16 cellular contexts compared by ENCODE assay signal in genomic region chr17:61946359-61946758, GRCh38. TPM values are rescaled to one million over a fixed set of nuclear protein-coding genes. Genes with fewer than 3 reads are reported as not detected.
DNase-seq lines count a peak whose midpoint lies in the region; ATAC-seq and TF ChIP-seq lines count a peak whose summit lies in the region.
"Had no signal": no experiment of that assay in that cellular context is flagged by ENCODE, and none has a peak within 500 bp of the region (broad histone marks: within the 10 kb centered on the region; RNA-seq: fewer than 3 reads in every experiment).

No MANE protein-coding gene starts in this region.

- peaks cover 8% of the 10 kb centered on the region for H3K4me1 Mint-ChIP-seq in activated CD8-positive, alpha-beta T cell treated with anti-CD3 and anti-CD28 coated beads for 36 hours (ENCODE audit: low read depth)
- no peaks in the 10 kb centered on the region for H3K4me1 Mint-ChIP-seq in activated CD8-positive, alpha-beta T cell treated with anti-CD3 and anti-CD28 coated beads, Interleukin-2, amount 10 ng/mL, durations not matched to agents 7 days and 5 days (ENCODE audit: low read depth)
- peaks cover 3% of the 10 kb centered on the region for H3K4me1 Mint-ChIP-seq in activated naive CD8-positive, alpha-beta T cell treated with anti-CD3 and anti-CD28 coated beads, Interleukin-2, amount 10 ng/mL, durations not matched to agents 7 days and 5 days
- no peaks in the 10 kb centered on the region for H3K4me1 Mint-ChIP-seq in activated naive CD8-positive, alpha-beta T cell treated with anti-CD3 and anti-CD28 coated beads, Interleukin-2, amount 50 U/mL, for 24 hours
- peaks cover 3% of the 10 kb centered on the region for H3K4me1 Mint-ChIP-seq in activated CD4-positive, alpha-beta memory T cell treated with anti-CD3 and anti-CD28 coated beads for 36 hours (ENCODE audit: low read depth)
- H3K4me1 Mint-ChIP-seq: B cell, GM23338 had no signal

- H3K27ac Mint-ChIP-seq in activated CD8-positive, alpha-beta T cell treated with anti-CD3 and anti-CD28 coated beads for 36 hours = peak overlapping the region; percentile 25
- H3K27ac Mint-ChIP-seq in activated CD8-positive, alpha-beta T cell treated with anti-CD3 and anti-CD28 coated beads, Interleukin-2, amount 10 ng/mL, durations not matched to agents 7 days and 5 days = no peak overlapping the region
- peak overlapping the region; percentile 13 for H3K27ac Mint-ChIP-seq in activated naive CD8-positive, alpha-beta T cell treated with anti-CD3 and anti-CD28 coated beads, Interleukin-2, amount 10 ng/mL, durations not matched to agents 7 days and 5 days
- no peak overlapping the region for H3K27ac Mint-ChIP-seq in activated naive CD8-positive, alpha-beta T cell treated with anti-CD3 and anti-CD28 coated beads, Interleukin-2, amount 50 U/mL, for 24 hours
- no peak overlapping the region for H3K27ac Mint-ChIP-seq in activated CD4-positive, alpha-beta memory T cell treated with anti-CD3 and anti-CD28 coated beads for 36 hours
- H3K27ac Mint-ChIP-seq: B cell, GM23338 had no signal

- no peaks in the 10 kb centered on the region for H3K9me3 Mint-ChIP-seq in activated CD8-positive, alpha-beta T cell treated with anti-CD3 and anti-CD28 coated beads for 36 hours
- H3K9me3 Mint-ChIP-seq in activated CD8-positive, alpha-beta T cell treated with anti-CD3 and anti-CD28 coated beads, Interleukin-2, amount 10 ng/mL, durations not matched to agents 7 days and 5 days (ENCODE audit: insufficient read depth) = no peaks in the 10 kb centered on the region
- H3K9me3 Mint-ChIP-seq in activated naive CD8-positive, alpha-beta T cell treated with anti-CD3 and anti-CD28 coated beads, Interleukin-2, amount 10 ng/mL, durations not matched to agents 7 days and 5 days = no peaks in the 10 kb centered on the region
- H3K9me3 Mint-ChIP-seq in activated naive CD8-positive, alpha-beta T cell treated with anti-CD3 and anti-CD28 coated beads, Interleukin-2, amount 50 U/mL, for 24 hours = no peaks in the 10 kb centered on the region
- no peaks in the 10 kb centered on the region for H3K9me3 Mint-ChIP-seq in activated CD4-positive, alpha-beta memory T cell treated with anti-CD3 and anti-CD28 coated beads for 36 hours
- H3K9me3 Mint-ChIP-seq: CD8-positive, alpha-beta T cell; GM23338 had no signal

- no peak for ATAC-seq in activated CD8-positive, alpha-beta T cell treated with anti-CD3 and anti-CD28 coated beads for 36 hours
- ATAC-seq in activated CD8-positive, alpha-beta T cell treated with anti-CD3 and anti-CD28 coated beads, Interleukin-2, amount 10 ng/mL, durations not matched to agents 7 days and 5 days = no peak
- no peak for ATAC-seq in activated naive CD8-positive, alpha-beta T cell treated with anti-CD3 and anti-CD28 coated beads, Interleukin-2, amount 10 ng/mL, durations not matched to agents 7 days and 5 days (ENCODE audit: low read depth)
- ATAC-seq in activated naive CD8-positive, alpha-beta T cell treated with anti-CD3 and anti-CD28 coated beads, Interleukin-2, amount 50 U/mL, for 24 hours = no peak
- ATAC-seq in left lobe of liver = peak; percentile 95
- ATAC-seq: CD8-positive, alpha-beta T cell; GM23338 had no signal

- intact Hi-C loops in activated CD8-positive, alpha-beta T cell treated with anti-CD3 and anti-CD28 coated beads for 36 hours (cut with micrococcal nuclease) = no loop called here
- intact Hi-C loops in activated CD4-positive, alpha-beta memory T cell treated with anti-CD3 and anti-CD28 coated beads for 36 hours (cut with micrococcal nuclease) = no loop called here

- peaks cover 14% of the 10 kb centered on the region for H3K36me3 Mint-ChIP-seq in activated CD8-positive, alpha-beta T cell treated with anti-CD3 and anti-CD28 coated beads for 36 hours (ENCODE audit: low read depth)
- H3K36me3 Mint-ChIP-seq in activated CD8-positive, alpha-beta T cell treated with anti-CD3 and anti-CD28 coated beads, Interleukin-2, amount 10 ng/mL, durations not matched to agents 7 days and 5 days (ENCODE audit: low read depth) = peaks cover 31% of the 10 kb centered on the region
- H3K36me3 Mint-ChIP-seq in activated naive CD8-positive, alpha-beta T cell treated with anti-CD3 and anti-CD28 coated beads, Interleukin-2, amount 10 ng/mL, durations not matched to agents 7 days and 5 days = peaks cover 9% of the 10 kb centered on the region
- H3K36me3 Mint-ChIP-seq in activated naive CD8-positive, alpha-beta T cell treated with anti-CD3 and anti-CD28 coated beads, Interleukin-2, amount 50 U/mL, for 24 hours (ENCODE audit: low read depth) = peaks cover 19% of the 10 kb centered on the region
- H3K36me3 Mint-ChIP-seq in activated CD4-positive, alpha-beta memory T cell treated with anti-CD3 and anti-CD28 coated beads for 36 hours = peaks cover 17% of the 10 kb centered on the region

- no peak for DNase-seq in activated CD8-positive, alpha-beta T cell treated with anti-CD3 and anti-CD28 coated beads for 36 hours
- DNase-seq in activated CD8-positive, alpha-beta T cell treated with anti-CD3 and anti-CD28 coated beads, Interleukin-2, amount 10 ng/mL, durations not matched to agents 7 days and 5 days = no peak
- DNase-seq in activated naive CD8-positive, alpha-beta T cell treated with anti-CD3 and anti-CD28 coated beads, Interleukin-2, amount 10 ng/mL, durations not matched to agents 7 days and 5 days = no peak
- no peak for DNase-seq in activated naive CD8-positive, alpha-beta T cell treated with anti-CD3 and anti-CD28 coated beads, Interleukin-2, amount 50 U/mL, for 24 hours
- DNase-seq in left lobe of liver (ENCODE audit: low spot score) (peak; percentile 54), ACHN (no peak)
- no peak for DNase-seq in activated CD4-positive, alpha-beta memory T cell treated with anti-CD3 and anti-CD28 coated beads for 36 hours
- DNase-seq: CD8-positive, alpha-beta T cell; COR-L47; DMS153; DMS79 treated with DMSO at 0.1 percent for 48 hours; EL; H7 had no signal

- no peak for TF ChIP-seq CTCF in activated CD8-positive, alpha-beta T cell treated with anti-CD3 and anti-CD28 coated beads for 36 hours (IDR thresholded peaks at IDR 0.05)
- peak; percentile 23; the same call in 1 of the 2 replicates for TF ChIP-seq CTCF in LNCAP (IDR thresholded peaks at IDR 0.05)

- H3K27me3 Mint-ChIP-seq in activated CD8-positive, alpha-beta T cell treated with anti-CD3 and anti-CD28 coated beads for 36 hours = no peaks in the 10 kb centered on the region
- H3K27me3 Mint-ChIP-seq in activated CD8-positive, alpha-beta T cell treated with anti-CD3 and anti-CD28 coated beads, Interleukin-2, amount 10 ng/mL, durations not matched to agents 7 days and 5 days (ENCODE audit: low read depth) = no peaks in the 10 kb centered on the region
- H3K27me3 Mint-ChIP-seq in activated naive CD8-positive, alpha-beta T cell treated with anti-CD3 and anti-CD28 coated beads, Interleukin-2, amount 10 ng/mL, durations not matched to agents 7 days and 5 days = no peaks in the 10 kb centered on the region
- H3K27me3 Mint-ChIP-seq in activated naive CD8-positive, alpha-beta T cell treated with anti-CD3 and anti-CD28 coated beads, Interleukin-2, amount 50 U/mL, for 24 hours = no peaks in the 10 kb centered on the region
- no peaks in the 10 kb centered on the region for H3K27me3 Mint-ChIP-seq in activated CD4-positive, alpha-beta memory T cell treated with anti-CD3 and anti-CD28 coated beads for 36 hours
- H3K27me3 Mint-ChIP-seq: B cell had no signal

- H3K4me3 Mint-ChIP-seq in activated CD8-positive, alpha-beta T cell treated with anti-CD3 and anti-CD28 coated beads for 36 hours = no peak overlapping the region
- no peak overlapping the region for H3K4me3 Mint-ChIP-seq in activated CD8-positive, alpha-beta T cell treated with anti-CD3 and anti-CD28 coated beads, Interleukin-2, amount 10 ng/mL, durations not matched to agents 7 days and 5 days
- H3K4me3 Mint-ChIP-seq in activated naive CD8-positive, alpha-beta T cell treated with anti-CD3 and anti-CD28 coated beads, Interleukin-2, amount 10 ng/mL, durations not matched to agents 7 days and 5 days = no peak overlapping the region
- H3K4me3 Mint-ChIP-seq in activated naive CD8-positive, alpha-beta T cell treated with anti-CD3 and anti-CD28 coated beads, Interleukin-2, amount 50 U/mL, for 24 hours = no peak overlapping the region
- H3K4me3 Mint-ChIP-seq in activated CD4-positive, alpha-beta memory T cell treated with anti-CD3 and anti-CD28 coated beads for 36 hours = no peak overlapping the region
- H3K4me3 Mint-ChIP-seq: B cell; CD8-positive, alpha-beta T cell; GM23338 had no signal

- POLR2A ChIA-PET in activated CD8-positive, alpha-beta T cell treated with anti-CD3 and anti-CD28 coated beads for 36 hours (lab: Charles Lee) = no interaction called here
- POLR2A ChIA-PET in activated CD8-positive, alpha-beta T cell treated with anti-CD3 and anti-CD28 coated beads, Interleukin-2, amount 10 ng/mL, durations not matched to agents 7 days and 5 days (lab: Charles Lee) = no interaction called here
- POLR2A ChIA-PET in activated naive CD8-positive, alpha-beta T cell treated with anti-CD3 and anti-CD28 coated beads, Interleukin-2, amount 10 ng/mL, durations not matched to agents 7 days and 5 days (lab: Charles Lee) = no interaction called here
- POLR2A ChIA-PET in activated CD4-positive, alpha-beta memory T cell treated with anti-CD3 and anti-CD28 coated beads for 36 hours (lab: Charles Lee) = no interaction called here

- in situ Hi-C loops in ACHN (cut with HindIII; ENCODE audit: low pct_ligation_motif_present, low pct_unique_long_range_greater_than_20kb, low sequenced_read_pairs) = no loop called here

- CTCF ChIA-PET in activated CD8-positive, alpha-beta T cell treated with anti-CD3 and anti-CD28 coated beads for 36 hours (lab: Charles Lee) = no interaction called here
- CTCF ChIA-PET in activated CD8-positive, alpha-beta T cell treated with anti-CD3 and anti-CD28 coated beads, Interleukin-2, amount 10 ng/mL, durations not matched to agents 7 days and 5 days (lab: Charles Lee) = no interaction called here
- CTCF ChIA-PET in activated CD4-positive, alpha-beta memory T cell treated with anti-CD3 and anti-CD28 coated beads for 36 hours (lab: Charles Lee) = no interaction called here

RNA-seq across cellular contexts. Expression of gene INTS2, which starts 18.6 kb away (rescaled TPM):
- total RNA-seq in activated CD8-positive, alpha-beta T cell treated with anti-CD3 and anti-CD28 coated beads for 36 hours = 10 to 100 TPM; 30.7 to 33.5 TPM
- total RNA-seq in activated CD8-positive, alpha-beta T cell treated with anti-CD3 and anti-CD28 coated beads, Interleukin-2, amount 10 ng/mL, durations not matched to agents 7 days and 5 days = 10 to 100 TPM; 21.7 to 23.0 TPM
- 10 to 100 TPM; 20.7 to 22.3 TPM for total RNA-seq in activated naive CD8-positive, alpha-beta T cell treated with anti-CD3 and anti-CD28 coated beads, Interleukin-2, amount 10 ng/mL, durations not matched to agents 7 days and 5 days
- total RNA-seq in left lobe of liver = 4.6 TPM
- 10 to 100 TPM; 23.0 to 27.4 TPM for total RNA-seq in activated CD4-positive, alpha-beta memory T cell treated with anti-CD3 and anti-CD28 coated beads for 36 hours

Comparison
In these comparisons a context has a peak if more than half of its experiments do, and no peak if none do; other contexts are left out.
1. H3K27ac Mint-ChIP-seq: peak in activated CD8-positive, alpha-beta T cell treated with anti-CD3 and anti-CD28 coated beads for 36 hours (single experiment) and activated naive CD8-positive, alpha-beta T cell treated with anti-CD3 and anti-CD28 coated beads, Interleukin-2, amount 10 ng/mL, durations not matched to agents 7 days and 5 days (single experiment); none in activated CD8-positive, alpha-beta T cell treated with anti-CD3 and anti-CD28 coated beads, Interleukin-2, amount 10 ng/mL, durations not matched to agents 7 days and 5 days (single experiment), activated naive CD8-positive, alpha-beta T cell treated with anti-CD3 and anti-CD28 coated beads, Interleukin-2, amount 50 U/mL, for 24 hours (single experiment) and activated CD4-positive, alpha-beta memory T cell treated with anti-CD3 and anti-CD28 coated beads for 36 hours (single experiment).